Comparison of ENCODE assay signal across 9 cellular contexts in the genomic region with DNA sequence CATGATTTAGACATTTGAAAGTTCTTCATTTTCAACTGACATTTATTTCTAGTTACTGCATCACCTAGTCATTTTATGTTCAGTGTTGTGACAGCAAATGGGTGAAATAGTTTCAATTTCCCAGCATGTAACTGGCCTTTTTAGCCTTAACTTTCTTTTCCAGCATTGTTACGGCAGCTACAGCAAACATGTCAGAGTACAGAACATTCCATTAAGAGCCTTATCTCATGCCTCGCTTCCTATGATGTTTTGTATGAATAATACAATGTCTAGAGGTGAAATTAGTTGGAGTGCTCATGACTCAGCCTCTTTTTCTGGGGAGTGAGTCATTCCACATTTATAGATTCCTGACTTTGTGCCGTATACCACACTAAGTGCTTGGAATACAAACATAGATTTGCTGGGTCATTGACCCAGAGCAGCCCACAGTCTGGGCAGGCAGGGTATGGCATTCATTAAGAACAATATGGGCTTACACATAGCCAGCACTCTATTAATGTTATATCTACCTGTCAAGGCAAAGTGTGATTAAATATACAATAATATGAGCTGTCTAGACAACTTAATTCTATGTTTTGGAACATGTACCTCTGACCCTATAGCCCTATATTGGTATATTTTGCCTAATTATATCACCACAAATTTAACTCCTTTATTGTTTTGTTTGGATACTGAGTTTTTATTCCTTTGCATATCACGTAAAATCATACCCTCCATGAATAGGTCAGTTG.
DNase-seq lines count a peak whose midpoint lies in the region; ATAC-seq, FAIRE-seq and TF ChIP-seq lines count a peak whose summit lies in the region.
"Had no signal": no experiment of that assay in that cellular context is flagged by ENCODE, and none has a peak within 500 bp of the region (broad histone marks: within the 10 kb centered on the region; RNA-seq: fewer than 3 reads in every experiment).

No MANE protein-coding gene starts in this region.

- TF ChIP-seq CTCF in LNCaP clone FGC (IDR thresholded peaks at IDR 0.05; ENCODE audit: control insufficient read depth, extremely low read depth, insufficient read depth) (no peak), astrocyte of the spinal cord (IDR thresholded peaks at IDR 0.05; ENCODE audit: low read depth, low read length) (no peak), liver (IDR thresholded peaks at IDR 0.05; ENCODE audit: low read depth, low read length, missing input control) (no peak)

- H3K27ac ChIP-seq in liver (ENCODE audit: low read depth in 1 of 2, low read length in 2 of 2): peak overlapping the region in 1 of 2 donors; percentile 75

- TF ChIP-seq POLR2A in GM12892 (IDR thresholded peaks at IDR 0.05; ENCODE audit: low read depth, low read length): no peak

- TF ChIP-seq RAD21 in liver (IDR thresholded peaks at IDR 0.05): no peak

- WGBS in liver: 38% methylated on average over 4 of the region's 4 CpGs

- ATAC-seq in HG02981 (IDR thresholded peaks at IDR 0.05; ENCODE audit: unreplicated experiment): no peak

- H3K27me3 ChIP-seq in liver (ENCODE audit: control insufficient read depth in 4 of 4, insufficient read depth in 4 of 4, low read length in 3 of 4): no peaks in the 10 kb centered on the region

- DNase-seq in A172 (ENCODE audit: low spot score): peak; percentile 98
- DNase-seq in LNCaP clone FGC (ENCODE audit: low read depth): peak; percentile 50
- peak; percentile 99 for DNase-seq in astrocyte of the spinal cord (ENCODE audit: low read depth, low spot score)
- DNase-seq in GM12892 (ENCODE audit: insufficient read length): no peak
- no peak for DNase-seq in iPS-NIHi7 (ENCODE audit: extremely low spot score)
- DNase-seq in GF-D8 (lab: John Stamatoyannopoulos, UW): no peak

- in situ Hi-C loops in astrocyte of the spinal cord (cut with HindIII; ENCODE audit: low sequenced_read_pairs): no loop called here

- peaks cover 0 to 6% (median 0%) of the 10 kb centered on the region in 4 donors for H3K9me3 ChIP-seq in liver (ENCODE audit: control insufficient read depth in 4 of 4, low read length in 3 of 4)

- no peaks in the 10 kb centered on the region for H3K36me3 ChIP-seq in liver (ENCODE audit: control insufficient read depth in 4 of 4, insufficient read depth in 3 of 4, low read depth in 1 of 4, low read length in 3 of 4)

- peaks cover 0 to 3% (median 0%) of the 10 kb centered on the region in 4 donors for H3K4me1 ChIP-seq in liver (ENCODE audit: control insufficient read depth in 4 of 4, insufficient read depth in 4 of 4, low read length in 3 of 4)

- H3K9ac ChIP-seq in liver (ENCODE audit: low read depth in 1 of 2, low read length in 2 of 2): no peak overlapping the region

- no peak for FAIRE-seq in GM12892 (lab: Jason Lieb, UNC)
- FAIRE-seq: TTC549 had no signal

- no peak overlapping the region for H3K4me3 ChIP-seq in LNCaP clone FGC (ENCODE audit: low read depth, low read length)
- no peak overlapping the region for H3K4me3 ChIP-seq in astrocyte of the spinal cord (ENCODE audit: low read depth, low read length)
- H3K4me3 ChIP-seq in liver (ENCODE audit: low read depth in 1 of 3, low read length in 3 of 3): no peak overlapping the region

TF ChIP-seq in liver, 16 proteins besides CTCF, POLR2A, EP300 and RAD21:
- TF ChIP-seq HNF4A (conservative IDR thresholded peaks at IDR 0.05): no peak
- TF ChIP-seq, protein P1, sequence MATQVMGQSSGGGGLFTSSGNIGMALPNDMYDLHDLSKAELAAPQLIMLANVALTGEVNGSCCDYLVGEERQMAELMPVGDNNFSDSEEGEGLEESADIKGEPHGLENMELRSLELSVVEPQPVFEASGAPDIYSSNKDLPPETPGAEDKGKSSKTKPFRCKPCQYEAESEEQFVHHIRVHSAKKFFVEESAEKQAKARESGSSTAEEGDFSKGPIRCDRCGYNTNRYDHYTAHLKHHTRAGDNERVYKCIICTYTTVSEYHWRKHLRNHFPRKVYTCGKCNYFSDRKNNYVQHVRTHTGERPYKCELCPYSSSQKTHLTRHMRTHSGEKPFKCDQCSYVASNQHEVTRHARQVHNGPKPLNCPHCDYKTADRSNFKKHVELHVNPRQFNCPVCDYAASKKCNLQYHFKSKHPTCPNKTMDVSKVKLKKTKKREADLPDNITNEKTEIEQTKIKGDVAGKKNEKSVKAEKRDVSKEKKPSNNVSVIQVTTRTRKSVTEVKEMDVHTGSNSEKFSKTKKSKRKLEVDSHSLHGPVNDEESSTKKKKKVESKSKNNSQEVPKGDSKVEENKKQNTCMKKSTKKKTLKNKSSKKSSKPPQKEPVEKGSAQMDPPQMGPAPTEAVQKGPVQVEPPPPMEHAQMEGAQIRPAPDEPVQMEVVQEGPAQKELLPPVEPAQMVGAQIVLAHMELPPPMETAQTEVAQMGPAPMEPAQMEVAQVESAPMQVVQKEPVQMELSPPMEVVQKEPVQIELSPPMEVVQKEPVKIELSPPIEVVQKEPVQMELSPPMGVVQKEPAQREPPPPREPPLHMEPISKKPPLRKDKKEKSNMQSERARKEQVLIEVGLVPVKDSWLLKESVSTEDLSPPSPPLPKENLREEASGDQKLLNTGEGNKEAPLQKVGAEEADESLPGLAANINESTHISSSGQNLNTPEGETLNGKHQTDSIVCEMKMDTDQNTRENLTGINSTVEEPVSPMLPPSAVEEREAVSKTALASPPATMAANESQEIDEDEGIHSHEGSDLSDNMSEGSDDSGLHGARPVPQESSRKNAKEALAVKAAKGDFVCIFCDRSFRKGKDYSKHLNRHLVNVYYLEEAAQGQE (IDR thresholded peaks at IDR 0.05): no peak
- peak; percentile 11 for TF ChIP-seq MAX (IDR thresholded peaks at IDR 0.05)
- no peak for TF ChIP-seq FOXA1 (IDR thresholded peaks at IDR 0.05)
- no peak for TF ChIP-seq GABPA (IDR thresholded peaks at IDR 0.05 in 1 of 2, conservative IDR thresholded peaks at IDR 0.05 in 1 of 2)
- no peak for TF ChIP-seq TAF1 (conservative IDR thresholded peaks at IDR 0.05)
- peak; percentile 51 to 60 for TF ChIP-seq RXRA (IDR thresholded peaks at IDR 0.05)
- TF ChIP-seq SP1 (IDR thresholded peaks at IDR 0.05): peak; percentile 71
- TF ChIP-seq HNF4G (IDR thresholded peaks at IDR 0.05): no peak
- peak; percentile 48 for TF ChIP-seq NR2F2 (IDR thresholded peaks at IDR 0.05)
- no peak for TF ChIP-seq FOXA2 (IDR thresholded peaks at IDR 0.05)
- peak; percentile 96 for TF ChIP-seq JUND (IDR thresholded peaks at IDR 0.05)
- TF ChIP-seq EGR1 (IDR thresholded peaks at IDR 0.05; ENCODE audit: low read depth in 2 of 2): no peak
- TF ChIP-seq YY1 (IDR thresholded peaks at IDR 0.05): peak; percentile 52
- TF ChIP-seq ATF3 (IDR thresholded peaks at IDR 0.05): peak; percentile 80
- no peak for TF ChIP-seq ZBTB33 (IDR thresholded peaks at IDR 0.05)

Comparison
In these comparisons a context has a peak if more than half of its experiments do, and no peak if none do; other contexts are left out.
1. DNase-seq: peak in A172 (single experiment), LNCaP clone FGC (single experiment) and astrocyte of the spinal cord (single experiment); none in GM12892 (single experiment), iPS-NIHi7 (single experiment) and GF-D8 (single experiment).